Comparison of ENCODE assay signal across 1 cellular context in genomic region chr12:106978035-106978800, GRCh38.
TF ChIP-seq lines count a peak whose summit lies in the region.

No MANE protein-coding gene starts in this region.

TF ChIP-seq in K562, 482 proteins besides CTCF, POLR2A, EP300 and RAD21 (continued from another document and continues in another):
- TF ChIP-seq ZNF76 (CRISPR knock-in tag; IDR thresholded peaks at IDR 0.05; ENCODE audit: borderline replicate concordance) (no peak), MAZ (CRISPR knock-in tag; conservative IDR thresholded peaks at IDR 0.05 in 1 of 2, IDR thresholded peaks at IDR 0.05 in 1 of 2) (peak in 1 of 2 experiments; percentile 50; a peak in 1 of 4 replicates), SMAD3 (CRISPR knock-in tag; conservative IDR thresholded peaks at IDR 0.05) (0 out of 2 replicates have a peak, but pooled peaks have one; percentile 10), RBM39 (optimal IDR thresholded peaks at IDR 0.05; ENCODE audit: low read depth, low read length) (no peak), SMARCA4 (IDR thresholded peaks at IDR 0.05) (0 out of 2 replicates have a peak, but pooled peaks have one; percentile 28), CTBP1 (IDR thresholded peaks at IDR 0.05; ENCODE audit: borderline replicate concordance) (no peak), ARID1B (IDR thresholded peaks at IDR 0.05) (0 out of 2 replicates have a peak, but pooled peaks have one; percentile 30), MAFK (IDR thresholded peaks at IDR 0.05; ENCODE audit: low read length) (no peak), CXXC5 (CRISPR knock-in tag; IDR thresholded peaks at IDR 0.05) (peak; percentile 23), RNF2 (IDR thresholded peaks at IDR 0.05) (no peak), MYBL2 (IDR thresholded peaks at IDR 0.05; ENCODE audit: low read depth) (peak; percentile 36; the same call in 1 of the 2 replicates), MYBL2 (CRISPR knock-in tag; IDR thresholded peaks at IDR 0.05; ENCODE audit: borderline replicate concordance) (no peak), MCM5 (IDR thresholded peaks at IDR 0.05; ENCODE audit: low read depth) (no peak), IFI16 (CRISPR knock-in tag; IDR thresholded peaks at IDR 0.05) (no peak), NR0B1 (IDR thresholded peaks at IDR 0.05; ENCODE audit: partially characterized antibody) (no peak), BRF1 (IDR thresholded peaks at IDR 0.05; ENCODE audit: borderline replicate concordance, extremely low read depth, insufficient read length) (no peak), DPF2 (IDR thresholded peaks at IDR 0.05) (0 out of 2 replicates have a peak, but pooled peaks have one; percentile 35), STAG1 (CRISPR knock-in tag; IDR thresholded peaks at IDR 0.05; ENCODE audit: borderline replicate concordance) (no peak), ZFX (CRISPR knock-in tag; IDR thresholded peaks at IDR 0.05) (no peak), ERF (CRISPR knock-in tag; IDR thresholded peaks at IDR 0.05) (no peak), NCOA4 (IDR thresholded peaks at IDR 0.05; ENCODE audit: partially characterized antibody) (no peak), HEY1 (CRISPR knock-in tag; IDR thresholded peaks at IDR 0.05; ENCODE audit: borderline replicate concordance) (no peak), CBX5 (IDR thresholded peaks at IDR 0.05; ENCODE audit: borderline replicate concordance, low read depth) (no peak), PCBP2 (IDR thresholded peaks at IDR 0.05; ENCODE audit: low read depth, low read length, poor library complexity, severe bottlenecking) (no peak), ILK (tag; IDR thresholded peaks at IDR 0.05; ENCODE audit: borderline replicate concordance, low read depth) (no peak), SNRNP70 (optimal IDR thresholded peaks at IDR 0.05; ENCODE audit: low read depth, low read length) (no peak), TAF7 (tag; IDR thresholded peaks at IDR 0.05) (no peak), ATF3 (IDR thresholded peaks at IDR 0.05) (no peak), ATF3 (CRISPR knock-in tag; conservative IDR thresholded peaks at IDR 0.05) (no peak), RBM15 (IDR thresholded peaks at IDR 0.05; ENCODE audit: insufficient read depth, low read length) (no peak), PBX2 (CRISPR knock-in tag; IDR thresholded peaks at IDR 0.05; ENCODE audit: low read depth) (no peak), PBX2 (tag; conservative IDR thresholded peaks at IDR 0.05; ENCODE audit: low read depth) (0 out of 2 replicates have a peak, but pooled peaks have one; percentile 15), FOXO4 (CRISPR knock-in tag; IDR thresholded peaks at IDR 0.05) (no peak), BCLAF1 (IDR thresholded peaks at IDR 0.05; ENCODE audit: borderline replicate concordance in 1 of 2, control insufficient read depth in 1 of 2, low read depth in 2 of 2, low read length in 1 of 2) (no peak), MBD2 (IDR thresholded peaks at IDR 0.05; ENCODE audit: borderline replicate concordance, low read depth) (no peak), MECOM (CRISPR knock-in tag; IDR thresholded peaks at IDR 0.05) (no peak), ZZZ3 (IDR thresholded peaks at IDR 0.05) (no peak), SMAD2 (IDR thresholded peaks at IDR 0.05; ENCODE audit: low read depth, low read length) (no peak)
- TF ChIP-seq, protein P1, sequence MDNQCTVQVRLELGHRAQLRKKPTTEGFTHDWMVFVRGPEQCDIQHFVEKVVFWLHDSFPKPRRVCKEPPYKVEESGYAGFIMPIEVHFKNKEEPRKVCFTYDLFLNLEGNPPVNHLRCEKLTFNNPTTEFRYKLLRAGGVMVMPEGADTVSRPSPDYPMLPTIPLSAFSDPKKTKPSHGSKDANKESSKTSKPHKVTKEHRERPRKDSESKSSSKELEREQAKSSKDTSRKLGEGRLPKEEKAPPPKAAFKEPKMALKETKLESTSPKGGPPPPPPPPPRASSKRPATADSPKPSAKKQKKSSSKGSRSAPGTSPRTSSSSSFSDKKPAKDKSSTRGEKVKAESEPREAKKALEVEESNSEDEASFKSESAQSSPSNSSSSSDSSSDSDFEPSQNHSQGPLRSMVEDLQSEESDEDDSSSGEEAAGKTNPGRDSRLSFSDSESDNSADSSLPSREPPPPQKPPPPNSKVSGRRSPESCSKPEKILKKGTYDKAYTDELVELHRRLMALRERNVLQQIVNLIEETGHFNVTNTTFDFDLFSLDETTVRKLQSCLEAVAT (IDR thresholded peaks at IDR 0.05), result no peak
- TF ChIP-seq, protein P2, sequence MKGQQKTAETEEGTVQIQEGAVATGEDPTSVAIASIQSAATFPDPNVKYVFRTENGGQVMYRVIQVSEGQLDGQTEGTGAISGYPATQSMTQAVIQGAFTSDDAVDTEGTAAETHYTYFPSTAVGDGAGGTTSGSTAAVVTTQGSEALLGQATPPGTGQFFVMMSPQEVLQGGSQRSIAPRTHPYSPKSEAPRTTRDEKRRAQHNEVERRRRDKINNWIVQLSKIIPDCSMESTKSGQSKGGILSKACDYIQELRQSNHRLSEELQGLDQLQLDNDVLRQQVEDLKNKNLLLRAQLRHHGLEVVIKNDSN (CRISPR knock-in tag; IDR thresholded peaks at IDR 0.05), result no peak
- TF ChIP-seq, protein P3, sequence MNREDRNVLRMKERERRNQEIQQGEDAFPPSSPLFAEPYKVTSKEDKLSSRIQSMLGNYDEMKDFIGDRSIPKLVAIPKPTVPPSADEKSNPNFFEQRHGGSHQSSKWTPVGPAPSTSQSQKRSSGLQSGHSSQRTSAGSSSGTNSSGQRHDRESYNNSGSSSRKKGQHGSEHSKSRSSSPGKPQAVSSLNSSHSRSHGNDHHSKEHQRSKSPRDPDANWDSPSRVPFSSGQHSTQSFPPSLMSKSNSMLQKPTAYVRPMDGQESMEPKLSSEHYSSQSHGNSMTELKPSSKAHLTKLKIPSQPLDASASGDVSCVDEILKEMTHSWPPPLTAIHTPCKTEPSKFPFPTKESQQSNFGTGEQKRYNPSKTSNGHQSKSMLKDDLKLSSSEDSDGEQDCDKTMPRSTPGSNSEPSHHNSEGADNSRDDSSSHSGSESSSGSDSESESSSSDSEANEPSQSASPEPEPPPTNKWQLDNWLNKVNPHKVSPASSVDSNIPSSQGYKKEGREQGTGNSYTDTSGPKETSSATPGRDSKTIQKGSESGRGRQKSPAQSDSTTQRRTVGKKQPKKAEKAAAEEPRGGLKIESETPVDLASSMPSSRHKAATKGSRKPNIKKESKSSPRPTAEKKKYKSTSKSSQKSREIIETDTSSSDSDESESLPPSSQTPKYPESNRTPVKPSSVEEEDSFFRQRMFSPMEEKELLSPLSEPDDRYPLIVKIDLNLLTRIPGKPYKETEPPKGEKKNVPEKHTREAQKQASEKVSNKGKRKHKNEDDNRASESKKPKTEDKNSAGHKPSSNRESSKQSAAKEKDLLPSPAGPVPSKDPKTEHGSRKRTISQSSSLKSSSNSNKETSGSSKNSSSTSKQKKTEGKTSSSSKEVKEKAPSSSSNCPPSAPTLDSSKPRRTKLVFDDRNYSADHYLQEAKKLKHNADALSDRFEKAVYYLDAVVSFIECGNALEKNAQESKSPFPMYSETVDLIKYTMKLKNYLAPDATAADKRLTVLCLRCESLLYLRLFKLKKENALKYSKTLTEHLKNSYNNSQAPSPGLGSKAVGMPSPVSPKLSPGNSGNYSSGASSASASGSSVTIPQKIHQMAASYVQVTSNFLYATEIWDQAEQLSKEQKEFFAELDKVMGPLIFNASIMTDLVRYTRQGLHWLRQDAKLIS (CRISPR knock-in tag; IDR thresholded peaks at IDR 0.05), result no peak
- TF ChIP-seq, protein P4, sequence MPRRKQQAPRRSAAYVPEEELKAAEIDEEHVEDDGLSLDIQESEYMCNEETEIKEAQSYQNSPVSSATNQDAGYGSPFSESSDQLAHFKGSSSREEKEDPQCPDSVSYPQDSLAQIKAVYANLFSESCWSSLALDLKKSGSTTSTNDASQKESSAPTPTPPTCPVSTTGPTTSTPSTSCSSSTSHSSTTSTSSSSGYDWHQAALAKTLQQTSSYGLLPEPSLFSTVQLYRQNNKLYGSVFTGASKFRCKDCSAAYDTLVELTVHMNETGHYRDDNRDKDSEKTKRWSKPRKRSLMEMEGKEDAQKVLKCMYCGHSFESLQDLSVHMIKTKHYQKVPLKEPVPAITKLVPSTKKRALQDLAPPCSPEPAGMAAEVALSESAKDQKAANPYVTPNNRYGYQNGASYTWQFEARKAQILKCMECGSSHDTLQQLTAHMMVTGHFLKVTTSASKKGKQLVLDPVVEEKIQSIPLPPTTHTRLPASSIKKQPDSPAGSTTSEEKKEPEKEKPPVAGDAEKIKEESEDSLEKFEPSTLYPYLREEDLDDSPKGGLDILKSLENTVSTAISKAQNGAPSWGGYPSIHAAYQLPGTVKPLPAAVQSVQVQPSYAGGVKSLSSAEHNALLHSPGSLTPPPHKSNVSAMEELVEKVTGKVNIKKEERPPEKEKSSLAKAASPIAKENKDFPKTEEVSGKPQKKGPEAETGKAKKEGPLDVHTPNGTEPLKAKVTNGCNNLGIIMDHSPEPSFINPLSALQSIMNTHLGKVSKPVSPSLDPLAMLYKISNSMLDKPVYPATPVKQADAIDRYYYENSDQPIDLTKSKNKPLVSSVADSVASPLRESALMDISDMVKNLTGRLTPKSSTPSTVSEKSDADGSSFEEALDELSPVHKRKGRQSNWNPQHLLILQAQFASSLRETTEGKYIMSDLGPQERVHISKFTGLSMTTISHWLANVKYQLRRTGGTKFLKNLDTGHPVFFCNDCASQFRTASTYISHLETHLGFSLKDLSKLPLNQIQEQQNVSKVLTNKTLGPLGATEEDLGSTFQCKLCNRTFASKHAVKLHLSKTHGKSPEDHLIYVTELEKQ (CRISPR knock-in tag; IDR thresholded peaks at IDR 0.05), result no peak
